11 cellular contexts compared by ENCODE assay signal in genomic region chr10:124222298-124223000, GRCh38.
DNase-seq lines count a peak whose midpoint lies in the region; ATAC-seq, FAIRE-seq and TF ChIP-seq lines count a peak whose summit lies in the region.
"Had no signal": no experiment of that assay in that cellular context is flagged by ENCODE, and none has a peak within 500 bp of the region (broad histone marks: within the 10 kb centered on the region; RNA-seq: fewer than 3 reads in every experiment).

No MANE protein-coding gene starts in this region.

- H3K79me2 ChIP-seq in smooth muscle cell (ENCODE audit: low read depth), result no peaks in the 10 kb centered on the region

- no peaks in the 10 kb centered on the region for H3F3A ChIP-seq in smooth muscle cell (ENCODE audit: low read depth)

- H3K4me2 ChIP-seq in smooth muscle cell, result no peak overlapping the region

- TF ChIP-seq CTCF in smooth muscle cell (IDR thresholded peaks at IDR 0.05; ENCODE audit: borderline replicate concordance, insufficient read depth, poor library complexity, severe bottlenecking), result no peak

- TF ChIP-seq POLR2A in GM12892 (IDR thresholded peaks at IDR 0.05; ENCODE audit: low read depth, low read length), result no peak
- TF ChIP-seq POLR2A in GM18505 (IDR thresholded peaks at IDR 0.05; ENCODE audit: borderline replicate concordance, extremely low read depth, insufficient read depth, insufficient read length), result no peak

- FAIRE-seq in GM12892 (lab: Jason Lieb, UNC), result no peak

- H3K4me1 Mint-ChIP-seq in naive B cell, result peaks cover 43 to 45% (median 44%) of the 10 kb centered on the region in 3 donors

- peak overlapping the region in 4 of 6 donors; percentile 14 to 94 (median 80) for H3K27ac Mint-ChIP-seq in naive B cell

- 92% methylated on average over 14 of the region's 15 CpGs for WGBS in smooth muscle cell (ENCODE audit: low lambda C conversion rate)

- no peaks in the 10 kb centered on the region for H4K20me1 ChIP-seq in smooth muscle cell (ENCODE audit: low read depth)

- peak; percentile 34 for DNase-seq in GM12892 (ENCODE audit: insufficient read length)
- peak; percentile 65 for DNase-seq in H7
- peak; percentile 31 to 61 for DNase-seq in SJCRH30
- DNase-seq in naive B cell, result no peak
- no peak for DNase-seq in smooth muscle cell (lab: John Stamatoyannopoulos, UW; ENCODE audit: unreplicated experiment)
- no peak for DNase-seq in substantia nigra (lab: John Stamatoyannopoulos, UW)
- no peak for DNase-seq in activated CD4-positive, alpha-beta T cell treated with anti-CD3 and anti-CD28 coated beads, Interleukin-2, amount 50 U/mL, for 1 hour
- DNase-seq: activated T-cell treated with anti-CD3 and anti-CD28 coated beads, Interleukin-2, amount 50 U/mL, for 1 hour; GM23248 had no signal

- no peaks in the 10 kb centered on the region; the same call in 1 of the 2 replicates for H3K9me3 ChIP-seq in SJCRH30 (replicated peaks)
- H3K9me3 ChIP-seq in smooth muscle cell (replicated peaks; ENCODE audit: low read depth), result no peaks in the 10 kb centered on the region

- H3K4me3 Mint-ChIP-seq in naive B cell, result peak overlapping the region; percentile 60 to 90 (median 84)

- H3K27me3 Mint-ChIP-seq in naive B cell, result peaks cover 0 to 17% (median 4%) of the 10 kb centered on the region in 3 donors

- H3K9ac ChIP-seq in smooth muscle cell (ENCODE audit: low read depth), result no peak overlapping the region
- H3K9ac ChIP-seq: GM23248 had no signal

- ATAC-seq in naive B cell (ENCODE audit: low read depth in 2 of 2), result no peak
- no peak for ATAC-seq in GM18505 (IDR thresholded peaks at IDR 0.05; ENCODE audit: unreplicated experiment)

- no peak overlapping the region for H2AFZ ChIP-seq in smooth muscle cell (ENCODE audit: low read depth)
- H2AFZ ChIP-seq: GM23248 had no signal

- H3K9me3 Mint-ChIP-seq in naive B cell, result peaks cover 0 to 6% (median 0%) of the 10 kb centered on the region in 7 donors

- H3K4me3 ChIP-seq in H7 (ENCODE audit: insufficient read depth, low read depth, low read length) (no peak overlapping the region), SJCRH30 (peak overlapping the region; percentile 32), smooth muscle cell (no peak overlapping the region)
- H3K4me3 ChIP-seq: GM23248 had no signal

- peaks cover 5 to 7% of the 10 kb centered on the region in 2 donors for H3K36me3 Mint-ChIP-seq in naive B cell

- H3K27me3 ChIP-seq in H7 (ENCODE audit: control insufficient read depth, insufficient read depth, low read length) (no peaks in the 10 kb centered on the region), SJCRH30 (no peaks in the 10 kb centered on the region), smooth muscle cell (ENCODE audit: low read depth) (peaks cover 5% of the 10 kb centered on the region)

- H3K36me3 ChIP-seq in H7 (replicated peaks; ENCODE audit: control insufficient read depth, insufficient read depth, low read length), result no peaks in the 10 kb centered on the region
- H3K36me3 ChIP-seq in SJCRH30, result no peaks in the 10 kb centered on the region
- no peaks in the 10 kb centered on the region for H3K36me3 ChIP-seq in smooth muscle cell (ENCODE audit: low read depth)

- H3K4me1 ChIP-seq in SJCRH30, result peaks cover 17% of the 10 kb centered on the region
- H3K4me1 ChIP-seq in smooth muscle cell (ENCODE audit: low read depth), result peaks cover 6% of the 10 kb centered on the region

- H3K27ac ChIP-seq in SJCRH30 (peak overlapping the region; percentile 26), smooth muscle cell (ENCODE audit: low read depth) (no peak overlapping the region), substantia nigra (ENCODE audit: low read depth, low read length, poor library complexity, severe bottlenecking) (no peak overlapping the region)
- H3K27ac ChIP-seq: C4-2B, GM23248 had no signal

Comparison
In these comparisons a context has a peak if more than half of its experiments do, and no peak if none do; other contexts are left out.
1. DNase-seq: peak in GM12892 (single experiment), H7 (single experiment) and SJCRH30 (2 of 2); none in naive B cell (single experiment), smooth muscle cell (single experiment), substantia nigra (0 of 49) and activated CD4-positive, alpha-beta T cell treated with anti-CD3 and anti-CD28 coated beads, Interleukin-2, amount 50 U/mL, for 1 hour (single experiment).